8 cellular contexts compared by ENCODE assay signal in the genomic region with DNA sequence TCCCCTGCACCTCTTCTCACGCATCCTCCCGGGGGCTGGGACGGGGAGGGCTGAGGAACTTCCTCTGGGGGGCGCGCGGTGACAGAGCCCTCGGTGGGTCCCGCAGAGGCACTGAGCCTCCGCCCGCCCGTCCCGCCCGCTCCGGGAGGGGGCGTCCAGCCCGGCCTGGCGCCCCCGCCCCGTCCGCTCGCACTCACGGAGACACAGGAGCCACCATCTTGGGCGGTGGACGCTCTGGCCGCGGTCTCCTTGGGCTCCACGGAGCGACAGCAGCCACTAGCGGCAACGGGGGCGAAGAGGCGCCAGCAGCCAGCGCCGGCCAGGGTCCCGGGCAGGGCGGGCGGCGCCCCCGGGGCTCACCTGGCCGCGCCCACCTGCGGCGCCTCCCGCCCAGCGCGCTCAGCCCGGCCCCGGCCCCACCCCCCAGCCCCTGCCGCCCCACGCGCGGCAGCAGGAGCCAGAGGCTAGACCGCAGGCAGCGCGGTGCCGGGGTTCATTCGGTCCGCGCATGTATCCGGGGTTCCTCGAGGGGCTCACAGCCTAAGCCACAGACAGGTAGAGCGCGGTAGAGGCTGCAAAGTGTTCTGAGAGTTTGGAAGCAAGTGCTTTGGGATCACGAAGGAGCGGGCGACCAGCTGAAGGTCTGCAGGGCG. TPM values are rescaled to one million over a fixed set of nuclear protein-coding genes. Genes with fewer than 3 reads are reported as not detected.
DNase-seq lines count a peak whose midpoint lies in the region; ATAC-seq, FAIRE-seq and TF ChIP-seq lines count a peak whose summit lies in the region.

Gene C17orf113 (minus strand): TSS at position 242 of the 653 bp plus-strand sequence. CDS start 7,225 bp downstream, outside the sequence.

- H3K9me3 ChIP-seq in AG04450 (ENCODE audit: control insufficient read depth, insufficient read depth, low read length) (no peaks in the 10 kb centered on the region), esophagus (ENCODE audit: control insufficient read depth in 2 of 2, insufficient read depth in 1 of 2, low read depth in 1 of 2, low read length in 1 of 2) (no peaks in the 10 kb centered on the region), muscle layer of duodenum (ENCODE audit: control insufficient read depth in 1 of 2, low read length in 2 of 2) (no peaks in the 10 kb centered on the region)

- H3K27me3 ChIP-seq in AG04450 (ENCODE audit: control insufficient read depth, insufficient read depth, low read length) (peaks cover 62% of the 10 kb centered on the region), esophagus (ENCODE audit: control insufficient read depth in 1 of 2, insufficient read depth in 2 of 2, low read length in 2 of 2) (peaks cover 0 to 5% of the 10 kb centered on the region in 2 donors), muscle layer of duodenum (ENCODE audit: low read depth, low read length) (peaks cover 6% of the 10 kb centered on the region)

- H3K4me1 ChIP-seq in esophagus (ENCODE audit: control insufficient read depth in 2 of 2, insufficient read depth in 2 of 2, low read length in 1 of 2) (no peaks in the 10 kb centered on the region), muscle layer of duodenum (ENCODE audit: control insufficient read depth in 1 of 2, insufficient read depth in 2 of 2, low read length in 2 of 2) (no peaks in the 10 kb centered on the region)

- no peak for ATAC-seq in GM21576 (IDR thresholded peaks at IDR 0.05; ENCODE audit: unreplicated experiment)

- DNase-seq in AG04450 (ENCODE audit: low read depth, low spot score): no peak
- DNase-seq in GM18507 (ENCODE audit: extremely low spot score, insufficient read length, low read depth): peak; percentile 47
- DNase-seq in NCI-H510A (lab: John Stamatoyannopoulos, UW): peak; percentile 70
- peak; percentile 46 for DNase-seq in activated T-cell treated with anti-CD3 and anti-CD28 coated beads for 1 hour (ENCODE audit: low read depth)
- DNase-seq in superior temporal gyrus (ENCODE audit: extremely low spot score): peak; percentile 57

- no peak for FAIRE-seq in GM18507 (lab: Jason Lieb, UNC)

- POLR2A ChIA-PET in AG04450 (lab: Yijun Ruan, JAX): no interaction called here

- CTCF ChIA-PET in AG04450 (lab: Charles Lee): no interaction called here

- peak; percentile 5; the same call in 1 of the 2 replicates for TF ChIP-seq CTCF in AG04450 (IDR thresholded peaks at IDR 0.05; ENCODE audit: low read depth, low read length)

- H3K4me3 ChIP-seq in AG04450 (ENCODE audit: low read depth, low read length): peak within 1 kb of the TSS; percentile 48
- peak within 1 kb of the TSS; percentile 45 to 56 for H3K4me3 ChIP-seq in esophagus (ENCODE audit: low read depth in 1 of 2, low read length in 2 of 2)
- peak within 1 kb of the TSS; percentile 49 to 57 for H3K4me3 ChIP-seq in muscle layer of duodenum (ENCODE audit: low read depth in 1 of 2, low read length in 2 of 2)

- H3K27ac ChIP-seq in AG04450 (ENCODE audit: low read depth, low read length) (no peak within 1 kb of the TSS), esophagus (ENCODE audit: low read depth in 2 of 2, low read length in 1 of 2) (no peak within 1 kb of the TSS), muscle layer of duodenum (ENCODE audit: low read length) (no peak within 1 kb of the TSS)

- H3K36me3 ChIP-seq in esophagus (ENCODE audit: control insufficient read depth in 2 of 2, insufficient read depth in 2 of 2, low read length in 1 of 2) (no peaks in the 10 kb centered on the region), muscle layer of duodenum (ENCODE audit: control insufficient read depth in 1 of 2, insufficient read depth in 2 of 2, low read length in 2 of 2) (no peaks in the 10 kb centered on the region)

- 1% methylated on average over 51 to 67 of the region's 67 CpGs for WGBS in esophagus, 2 donors

RNA-seq across cellular contexts. Expression of gene C17orf113, which starts in this region (rescaled TPM):
- polyA plus RNA-seq in AG04450 (2011; rRNA removed) (0.07 and 0.09 TPM in 2 replicates), esophagus (under 1 TPM; 0.32 to 0.39 TPM)
- 0.09 and 0.14 TPM in 2 replicates for polyA minus RNA-seq in AG04450 (2011; rRNA and poly(A)+ RNA removed)
